21 cellular contexts compared by ENCODE assay signal in the genomic region with DNA sequence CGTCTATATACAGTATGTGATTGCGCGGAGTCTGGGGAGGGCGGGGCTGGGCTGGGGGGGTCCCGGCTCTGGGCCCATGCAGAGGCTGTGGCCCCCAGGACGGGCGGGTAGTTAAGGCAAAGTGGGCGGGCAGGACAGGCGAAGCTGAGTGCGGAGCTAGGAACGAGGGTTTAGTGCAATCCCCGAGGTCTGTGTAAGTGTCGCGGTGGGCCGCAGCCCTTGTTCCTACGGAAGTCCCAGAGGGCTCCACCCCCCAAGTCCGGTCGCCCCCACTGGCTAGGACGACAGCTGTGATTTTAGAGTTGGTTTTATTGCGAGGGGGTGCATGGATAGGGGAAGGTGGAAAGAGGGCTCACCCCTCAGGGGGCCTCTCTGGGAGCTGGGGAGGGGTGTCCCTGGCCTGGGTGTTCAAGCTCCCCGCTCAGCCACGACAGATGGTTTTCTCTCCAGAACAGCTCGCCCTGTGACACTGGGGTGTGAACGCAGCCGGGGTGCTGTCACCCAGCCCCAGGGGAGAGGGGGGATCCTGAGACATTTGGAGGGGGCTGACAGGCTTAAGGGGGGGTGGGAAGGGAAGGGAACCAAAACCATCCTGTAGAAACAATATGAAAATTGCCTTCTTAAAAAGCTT. TPM values are rescaled to one million over a fixed set of nuclear protein-coding genes. Genes with fewer than 3 reads are reported as not detected.
DNase-seq lines count a peak whose midpoint lies in the region; ATAC-seq, FAIRE-seq and TF ChIP-seq lines count a peak whose summit lies in the region.
"Had no signal": no experiment of that assay in that cellular context is flagged by ENCODE, and none has a peak within 500 bp of the region (broad histone marks: within the 10 kb centered on the region; RNA-seq: fewer than 3 reads in every experiment).

No MANE protein-coding gene starts in this region.

- H3K4me3 Mint-ChIP-seq in naive thymus-derived CD8-positive, alpha-beta T cell = peak overlapping the region in 2 of 10 donors; percentile 54 to 67
- H3K4me3 Mint-ChIP-seq in type B pancreatic cell = no peak overlapping the region
- H3K4me3 Mint-ChIP-seq: activated CD4-positive, alpha-beta memory T cell treated with anti-CD3 and anti-CD28 coated beads for 36 hours; activated T-helper 17 cell treated with anti-CD3 and anti-CD28 coated beads, Interleukin-2, amount 50 U/mL, for 72 hours; naive B cell had no signal

- H3K9me3 ChIP-seq in Karpas-422 (ENCODE audit: low read length) (no peaks in the 10 kb centered on the region), K562 (replicated peaks; ENCODE audit: control insufficient read depth, insufficient read depth, low read depth, low read length) (no peaks in the 10 kb centered on the region)
- H3K9me3 ChIP-seq: SJCRH30 had no signal

- no peaks in the 10 kb centered on the region for H3K9me1 ChIP-seq in K562 (ENCODE audit: control insufficient read depth, insufficient read depth, low read length)

- H3K27ac Mint-ChIP-seq in naive thymus-derived CD8-positive, alpha-beta T cell = peak overlapping the region in 9 of 10 donors; percentile 55 to 98 (median 91)
- peak overlapping the region; percentile 41 for H3K27ac Mint-ChIP-seq in type B pancreatic cell
- H3K27ac Mint-ChIP-seq: activated CD4-positive, alpha-beta memory T cell treated with anti-CD3 and anti-CD28 coated beads for 36 hours; activated naive CD4-positive, alpha-beta T cell treated with anti-CD3 and anti-CD28 coated beads, Interleukin-2, amount 50 U/mL, for 72 hours; activated T-helper 17 cell treated with anti-CD3 and anti-CD28 coated beads, Interleukin-2, amount 50 U/mL, for 72 hours had no signal

- no peak overlapping the region for H2AFZ ChIP-seq in Karpas-422 (ENCODE audit: low read length)
- H2AFZ ChIP-seq in K562 (ENCODE audit: low read depth, low read length) = no peak overlapping the region
- H2AFZ ChIP-seq: GM23248 had no signal

- WGBS in K562 (ENCODE audit: insufficient coverage, low coverage, missing lambda C conversion rate) = 94% methylated on average over 15 of the region's 25 CpGs

- CTCF ChIA-PET in K562 (lab: Yijun Ruan, JAX; ENCODE audit: low intra/inter-chr PET ratio) = no interaction called here

- no peak for TF ChIP-seq POLR2A in K562 (conservative IDR thresholded peaks at IDR 0.05)

- H3K9ac ChIP-seq in Karpas-422 (ENCODE audit: low read length) (0 out of 2 replicates have a peak overlapping the region, but pooled peaks have one; percentile 14), K562 (ENCODE audit: insufficient read depth in 1 of 2, low read depth in 2 of 2, low read length in 2 of 2) (no peak overlapping the region)
- H3K9ac ChIP-seq: GM23248 had no signal

- H3K9me3 Mint-ChIP-seq in naive thymus-derived CD8-positive, alpha-beta T cell = no peaks in the 10 kb centered on the region
- H3K9me3 Mint-ChIP-seq in type B pancreatic cell = no peaks in the 10 kb centered on the region
- H3K9me3 Mint-ChIP-seq: activated CD4-positive, alpha-beta memory T cell treated with anti-CD3 and anti-CD28 coated beads for 36 hours; activated naive CD4-positive, alpha-beta T cell treated with anti-CD3 and anti-CD28 coated beads, Interleukin-2, amount 50 U/mL, for 72 hours; activated T-helper 17 cell treated with anti-CD3 and anti-CD28 coated beads, Interleukin-2, amount 50 U/mL, for 72 hours had no signal

- H3K79me2 ChIP-seq in Karpas-422 (ENCODE audit: low read length) (peaks cover 42% of the 10 kb centered on the region), K562 (ENCODE audit: control insufficient read depth, insufficient read depth, low read length) (peaks cover 45% of the 10 kb centered on the region)

- H3K27ac ChIP-seq in Karpas-422 (ENCODE audit: low read length) (peak overlapping the region; percentile 52), K562 (ENCODE audit: extremely low read depth, low read depth, low read length) (no peak overlapping the region)
- H3K27ac ChIP-seq: GM23248, SJCRH30 had no signal

- no peak for FAIRE-seq in K562 (lab: Jason Lieb, UNC)
- FAIRE-seq: islet of Langerhans, RCC 7860 had no signal

- H4K20me1 ChIP-seq in Karpas-422 (ENCODE audit: insufficient read depth, low read depth, low read length) (peaks cover 27% of the 10 kb centered on the region), K562 (replicated peaks; ENCODE audit: control insufficient read depth, insufficient read depth, low read length) (peaks cover 18% of the 10 kb centered on the region)

- H3K4me3 ChIP-seq in Karpas-422 (ENCODE audit: low read length) (no peak overlapping the region), K562 (no peak overlapping the region)
- H3K4me3 ChIP-seq: GM23248, SJCRH30 had no signal

- no peaks in the 10 kb centered on the region for H3K9me2 ChIP-seq in Karpas-422 (replicated peaks; ENCODE audit: insufficient read depth, low read length)

- TF ChIP-seq RAD21 in K562 (CRISPR knock-in tag; conservative IDR thresholded peaks at IDR 0.05 in 1 of 2, IDR thresholded peaks at IDR 0.05 in 1 of 2) = no peak

- no peak for TF ChIP-seq EP300 in K562 (IDR thresholded peaks at IDR 0.05; ENCODE audit: low read length)

- no TSS peak for BruUV-seq in K562 (replicated peaks; lab: Mats Ljungman, UMichigan)

- DNase-seq in Karpas-422 (no peak), K562 (ENCODE audit: extremely low read depth in 1 of 4, low spot score in 3 of 4) (no peak), type B pancreatic cell (ENCODE audit: extremely low spot score, unreplicated experiment) (no peak), NCI-H2081 (lab: John Stamatoyannopoulos, UW) (no peak)
- DNase-seq in naive thymus-derived CD8-positive, alpha-beta T cell = no peak
- DNase-seq: activated CD4-positive, alpha-beta memory T cell treated with anti-CD3 and anti-CD28 coated beads for 36 hours; activated CD8-positive, alpha-beta memory T cell treated with anti-CD3 and anti-CD28 coated beads, Interleukin-2, amount 50 U/mL, for 4 hours; GM23248; left ventricle myocardium superior; naive B cell; NCI-H1092; NCI-H187; NCI-H526 treated with DMSO at 0.1 percent for 48 hours; SJCRH30 had no signal

- H3K36me3 Mint-ChIP-seq in naive thymus-derived CD8-positive, alpha-beta T cell = peaks cover 0 to 48% (median 1%) of the 10 kb centered on the region in 3 donors
- peaks cover 13% of the 10 kb centered on the region for H3K36me3 Mint-ChIP-seq in type B pancreatic cell
- H3K36me3 Mint-ChIP-seq: activated naive CD4-positive, alpha-beta T cell treated with anti-CD3 and anti-CD28 coated beads, Interleukin-2, amount 50 U/mL, for 72 hours had no signal

- peaks cover 22% of the 10 kb centered on the region for H3K4me1 ChIP-seq in Karpas-422 (ENCODE audit: low read length)
- peaks cover 0 to 32% of the 10 kb centered on the region in 2 experiments; a peak in 2 of 5 replicates for H3K4me1 ChIP-seq in K562 (replicated peaks in 1 of 2; ENCODE audit: control insufficient read depth in 2 of 2, insufficient read depth in 2 of 2, low read length in 2 of 2)
- H3K4me1 ChIP-seq: SJCRH30 had no signal

- H3K36me3 ChIP-seq in Karpas-422 (ENCODE audit: insufficient read depth, low read length) = peaks cover 2% of the 10 kb centered on the region; the same call in 1 of the 2 replicates
- H3K36me3 ChIP-seq in K562 (ENCODE audit: control insufficient read depth, insufficient read depth, low read length) = peaks cover 46% of the 10 kb centered on the region; the same call in 2 of the 3 replicates

- peak overlapping the region; percentile 40 for H3K4me2 ChIP-seq in Karpas-422 (ENCODE audit: low read depth, low read length, poor library complexity, severe bottlenecking)
- H3K4me2 ChIP-seq in K562 (ENCODE audit: insufficient read depth, low read length) = no peak overlapping the region

- H3K27me3 Mint-ChIP-seq in naive thymus-derived CD8-positive, alpha-beta T cell = no peaks in the 10 kb centered on the region
- H3K27me3 Mint-ChIP-seq in type B pancreatic cell = no peaks in the 10 kb centered on the region
- H3K27me3 Mint-ChIP-seq: activated CD4-positive, alpha-beta memory T cell treated with anti-CD3 and anti-CD28 coated beads for 36 hours; activated T-helper 17 cell treated with anti-CD3 and anti-CD28 coated beads, Interleukin-2, amount 50 U/mL, for 72 hours; naive B cell had no signal

- intact Hi-C loops in K562 (cut with micrococcal nuclease) = no loop called here

- POLR2A ChIA-PET in K562 (lab: Yijun Ruan, JAX) = interaction anchor here (0.6 to 1.9 kb wide), 3 partner anchors 10 to 73 kb away, joined by 3 to 7 read pairs (median 3); no protein-coding TSS in a partner anchor
- POLR2A ChIA-PET in naive thymus-derived CD8-positive, alpha-beta T cell (lab: Charles Lee) = interaction anchor here (0.5 to 2.2 kb wide), 9 partner anchors 13 to 349 kb away, joined by 3 to 11 read pairs (median 3); a partner anchor contains a TSS

- H3K4me1 Mint-ChIP-seq in naive thymus-derived CD8-positive, alpha-beta T cell = peaks cover 12 to 30% (median 19%) of the 10 kb centered on the region in 4 donors
- H3K4me1 Mint-ChIP-seq in type B pancreatic cell (ENCODE audit: unreplicated experiment) = no peaks in the 10 kb centered on the region

- in situ Hi-C loops in K562 (cut with MboI) = no loop called here

- H3K27me3 ChIP-seq in Karpas-422 (ENCODE audit: low read length) (no peaks in the 10 kb centered on the region), K562 (ENCODE audit: control insufficient read depth in 2 of 2, insufficient read depth in 2 of 2, low read length in 2 of 2) (no peaks in the 10 kb centered on the region)
- H3K27me3 ChIP-seq: SJCRH30 had no signal

- TF ChIP-seq CTCF in K562 (IDR thresholded peaks at IDR 0.05 in 2 of 3, conservative IDR thresholded peaks at IDR 0.05 in 1 of 3; ENCODE audit: insufficient read depth in 2 of 3, low read depth in 1 of 3, low read length in 3 of 3) (no peak), type B pancreatic cell (conservative IDR thresholded peaks at IDR 0.05) (no peak)

- ATAC-seq in K562 (no peak), HG02763 (IDR thresholded peaks at IDR 0.05; ENCODE audit: unreplicated experiment) (no peak), HG02610 (IDR thresholded peaks at IDR 0.05; ENCODE audit: unreplicated experiment) (no peak)
- no peak for ATAC-seq in naive thymus-derived CD8-positive, alpha-beta T cell
- ATAC-seq: activated CD4-positive, CD25-positive, alpha-beta regulatory T cell treated with anti-CD3 and anti-CD28 coated beads, Interleukin-2, amount 50 U/mL, for 24 hours; activated naive CD4-positive, alpha-beta T cell treated with anti-CD3 and anti-CD28 coated beads, Interleukin-2, amount 50 U/mL, for 72 hours; activated T-helper 17 cell treated with anti-CD3 and anti-CD28 coated beads, Interleukin-2, amount 50 U/mL, for 72 hours; left ventricle myocardium superior had no signal

RNA-seq across cellular contexts. Expression of a gene that starts 21.7 kb away (rescaled TPM):
- 7.2 and 29.3 TPM in 2 replicates for total RNA-seq in Karpas-422 (2014; rRNA removed; shearing (Covaris generic); ENCODE audit: low replicate concordance)
- total RNA-seq in K562 (2011; cell fraction: chromatin; rRNA removed; ENCODE audit: low replicate concordance) = 5.4 and 20.2 TPM in 2 replicates
- total RNA-seq in K562 (2011; cell fraction: nucleolus; rRNA removed) = 10.5 and 12.0 TPM in 2 replicates
- total RNA-seq in K562 (2011; cell fraction: nucleoplasm; rRNA removed) = 5.3 and 7.3 TPM in 2 replicates
- total RNA-seq in K562 (2014; rRNA removed) (10.2 and 13.8 TPM in 2 replicates), K562 (2014; rRNA removed; fragmentation: Illumina TruSeq; extraction: Trizol) (1.6 and 1.8 TPM in 2 replicates), K562 (2015; rRNA removed; fragmentation: Illumina TruSeq; extraction: Trizol) (4.6 and 4.8 TPM in 2 replicates), K562 (2021) (32.7 and 34.0 TPM in 2 replicates), type B pancreatic cell (ENCODE audit: low replicate concordance) (21.0 and 31.0 TPM in 2 replicates)
- polyA plus RNA-seq in K562 (2011; rRNA removed) (2.0 and 2.4 TPM in 2 replicates), K562 (2014; fragmentation: Illumina TruSeq; extraction: Trizol) (6.3 and 8.3 TPM in 2 replicates), K562 (2014; fragmentation: Nextera tagmentation; extraction: Ambion mirVana) (under 1 TPM; 0.11 to 0.27 TPM), K562 (2014; rRNA removed) (10.8 and 11.6 TPM in 2 replicates)
- 2.8 and 11.2 TPM in 2 replicates for polyA plus RNA-seq in K562 (2011; cell fraction: cytosol; rRNA removed)
- 7.4 and 18.4 TPM in 2 replicates for polyA plus RNA-seq in K562 (2011; cell fraction: nucleus; rRNA removed)
- 8.9 and 10.8 TPM in 2 replicates for polyA plus RNA-seq in K562 (2012)
- polyA minus RNA-seq in K562 (2011; rRNA and poly(A)+ RNA removed) = 1.3 and 1.7 TPM in 2 replicates
- 14.2 and 20.6 TPM in 2 replicates for polyA minus RNA-seq in K562 (2011; cell fraction: cytosol; rRNA and poly(A)+ RNA removed)
- polyA minus RNA-seq in K562 (2011; cell fraction: nucleus; rRNA and poly(A)+ RNA removed) = 5.4 and 5.8 TPM in 2 replicates
- 10 to 100 TPM; 59.9 TPM for total RNA-seq in naive thymus-derived CD8-positive, alpha-beta T cell
- 10 to 100 TPM; 31.3 to 52.2 (median 31.5) TPM for polyA plus RNA-seq in naive thymus-derived CD8-positive, alpha-beta T cell

RNA-seq across cellular contexts. Expression of a gene that starts 37.5 kb away (rescaled TPM):
- 17.3 and 55.1 TPM in 2 replicates for total RNA-seq in Karpas-422 (2014; rRNA removed; shearing (Covaris generic); ENCODE audit: low replicate concordance)
- 19.4 and 56.5 TPM in 2 replicates for total RNA-seq in K562 (2011; cell fraction: chromatin; rRNA removed; ENCODE audit: low replicate concordance)
- total RNA-seq in K562 (2011; cell fraction: nucleolus; rRNA removed) = 36.9 and 39.3 TPM in 2 replicates
- 20.4 and 20.9 TPM in 2 replicates for total RNA-seq in K562 (2011; cell fraction: nucleoplasm; rRNA removed)
- total RNA-seq in K562 (2014; rRNA removed) = 21.9 and 26.4 TPM in 2 replicates
- 5.3 and 7.3 TPM in 2 replicates for total RNA-seq in K562 (2014; rRNA removed; fragmentation: Illumina TruSeq; extraction: Trizol)
- 14.3 and 14.4 TPM in 2 replicates for total RNA-seq in K562 (2015; rRNA removed; fragmentation: Illumina TruSeq; extraction: Trizol)
- total RNA-seq in K562 (2021) = 24.9 and 34.9 TPM in 2 replicates
- polyA plus RNA-seq in K562 (2011; rRNA removed) = 6.7 and 7.1 TPM in 2 replicates
- polyA plus RNA-seq in K562 (2011; cell fraction: cytosol; rRNA removed) = 7.4 and 15.5 TPM in 2 replicates
- 11.2 and 22.2 TPM in 2 replicates for polyA plus RNA-seq in K562 (2011; cell fraction: nucleus; rRNA removed)
- 23.1 and 44.7 TPM in 2 replicates for polyA plus RNA-seq in K562 (2012)
- 14.5 and 23.3 TPM in 2 replicates for polyA plus RNA-seq in K562 (2014; fragmentation: Illumina TruSeq; extraction: Trizol)
- polyA plus RNA-seq in K562 (2014; fragmentation: Nextera tagmentation; extraction: Ambion mirVana) = under 1 TPM; 0.27 TPM
- polyA plus RNA-seq in K562 (2014; rRNA removed) = 14.8 and 19.9 TPM in 2 replicates
- 4.6 and 5.3 TPM in 2 replicates for polyA minus RNA-seq in K562 (2011; rRNA and poly(A)+ RNA removed)
- 14.9 and 18.8 TPM in 2 replicates for polyA minus RNA-seq in K562 (2011; cell fraction: cytosol; rRNA and poly(A)+ RNA removed)
- polyA minus RNA-seq in K562 (2011; cell fraction: nucleus; rRNA and poly(A)+ RNA removed) = 21.3 and 22.4 TPM in 2 replicates
- total RNA-seq in naive thymus-derived CD8-positive, alpha-beta T cell = 10 to 100 TPM; 34.4 to 34.9 TPM
- 1 to 10 TPM; 3.2 to 4.9 (median 4.5) TPM for polyA plus RNA-seq in naive thymus-derived CD8-positive, alpha-beta T cell
- total RNA-seq in type B pancreatic cell (ENCODE audit: low replicate concordance) = 39.8 and 42.3 TPM in 2 replicates

RNA-seq across cellular contexts. Expression of a gene that starts 59.8 kb away (rescaled TPM):
- 1,644 and 3,073 TPM in 2 replicates for total RNA-seq in Karpas-422 (2014; rRNA removed; shearing (Covaris generic); ENCODE audit: low replicate concordance)
- 411 and 869 TPM in 2 replicates for total RNA-seq in K562 (2011; cell fraction: chromatin; rRNA removed; ENCODE audit: low replicate concordance)
- total RNA-seq in K562 (2011; cell fraction: nucleolus; rRNA removed) = 851 and 883 TPM in 2 replicates
- 585 and 614 TPM in 2 replicates for total RNA-seq in K562 (2011; cell fraction: nucleoplasm; rRNA removed)
- total RNA-seq in K562 (2014; rRNA removed) = 1,752 and 1,953 TPM in 2 replicates
- 1,453 and 1,647 TPM in 2 replicates for total RNA-seq in K562 (2014; rRNA removed; fragmentation: Illumina TruSeq; extraction: Trizol)
- 1,387 and 1,494 TPM in 2 replicates for total RNA-seq in K562 (2015; rRNA removed; fragmentation: Illumina TruSeq; extraction: Trizol)
- 2,825 and 3,003 TPM in 2 replicates for total RNA-seq in K562 (2021)
- 1,026 and 1,305 TPM in 2 replicates for polyA plus RNA-seq in K562 (2011; rRNA removed)
- 1,502 and 1,797 TPM in 2 replicates for polyA plus RNA-seq in K562 (2011; cell fraction: cytosol; rRNA removed)
- 696 and 770 TPM in 2 replicates for polyA plus RNA-seq in K562 (2011; cell fraction: nucleus; rRNA removed)
- polyA plus RNA-seq in K562 (2012) = 3,305 and 4,013 TPM in 2 replicates
- 1,501 and 2,376 TPM in 2 replicates for polyA plus RNA-seq in K562 (2014; fragmentation: Illumina TruSeq; extraction: Trizol)
- 100 to 1,000 TPM; 372 to 422 TPM for polyA plus RNA-seq in K562 (2014; fragmentation: Nextera tagmentation; extraction: Ambion mirVana)
- polyA plus RNA-seq in K562 (2014; rRNA removed) = 1,067 and 1,158 TPM in 2 replicates
- 1,191 and 1,209 TPM in 2 replicates for polyA minus RNA-seq in K562 (2011; rRNA and poly(A)+ RNA removed)
- polyA minus RNA-seq in K562 (2011; cell fraction: cytosol; rRNA and poly(A)+ RNA removed) = 1,563 and 2,307 TPM in 2 replicates
- polyA minus RNA-seq in K562 (2011; cell fraction: nucleus; rRNA and poly(A)+ RNA removed) = 434 and 599 TPM in 2 replicates
- total RNA-seq in naive thymus-derived CD8-positive, alpha-beta T cell = 1,000 to 10,000 TPM; 2,204 to 2,252 TPM
- polyA plus RNA-seq in naive thymus-derived CD8-positive, alpha-beta T cell = 100 to 1,000 TPM; 546 to 682 (median 600) TPM
- 2,827 and 2,929 TPM in 2 replicates for total RNA-seq in type B pancreatic cell (ENCODE audit: low replicate concordance)
